Comparison of ENCODE assay signal across 28 cellular contexts in genomic region chr15:57357796-57358195, GRCh38.
"Had no signal": no experiment of that assay in that cellular context is flagged by ENCODE, and none has a peak within 500 bp of the region (broad histone marks: within the 10 kb centered on the region; RNA-seq: fewer than 3 reads in every experiment).

No MANE protein-coding gene starts in this region.

- H3K27me3 Mint-ChIP-seq: progenitor cell of endocrine pancreas had no signal

- FAIRE-seq: colon, kidney had no signal

- ATAC-seq: esophagus mucosa, gastrocnemius medialis, heart left ventricle, left lung, right lobe of liver, upper lobe of right lung had no signal

- H2AFZ ChIP-seq: hepatocyte, neural progenitor cell, parathyroid adenoma had no signal

- H3K9me3 Mint-ChIP-seq: nephron had no signal

- H3K4me3 ChIP-seq: dorsolateral prefrontal cortex, gastrocnemius medialis, heart left ventricle, hepatocyte, left lung, neural progenitor cell, right lobe of liver, smooth muscle cell, stomach, testis, tibial nerve, upper lobe of right lung, uterus had no signal

- H3K4me2 ChIP-seq: hepatocyte, neural progenitor cell had no signal

- H3K36me3 Mint-ChIP-seq: neural progenitor cell had no signal

- H3K4me3 Mint-ChIP-seq: nephron, neural progenitor cell had no signal

- H3K9me3 ChIP-seq: gastrocnemius medialis, heart left ventricle, left lung, right lobe of liver, stomach, testis, tibial nerve, upper lobe of right lung, uterus had no signal

- H3K27ac ChIP-seq: dorsolateral prefrontal cortex, epithelial cell of prostate, gastrocnemius medialis, heart left ventricle, hepatocyte, left lung, neural progenitor cell, parathyroid adenoma, right lobe of liver, stomach, testis, tibial nerve, upper lobe of right lung, uterus had no signal

- H3K79me2 ChIP-seq: hepatocyte, parathyroid adenoma had no signal

- H3K27ac Mint-ChIP-seq: nephron, neural progenitor cell, progenitor cell of endocrine pancreas had no signal

- H3K36me3 ChIP-seq: gastrocnemius medialis, heart left ventricle, left lung, neural progenitor cell, right lobe of liver, stomach, tibial nerve, upper lobe of right lung, uterus had no signal

- H3K9ac ChIP-seq: neural progenitor cell, parathyroid adenoma had no signal

- H3K4me1 ChIP-seq: gastrocnemius medialis, heart left ventricle, left lung, parathyroid adenoma, stomach, testis, tibial nerve, upper lobe of right lung, uterus had no signal

- DNase-seq: dorsolateral prefrontal cortex; effector CD4-positive, alpha-beta T cell; foreskin fibroblast; gastrocnemius medialis; heart left ventricle; kidney; left lung; mesenchymal stem cell; right lobe of liver; stimulated activated CD4-positive, alpha-beta T cell treated with anti-CD3 and anti-CD28 coated beads, Interleukin-12 subunit alpha, Interleukin-12 subunit beta, amount 100 ng/mL, for 4 hours; stimulated activated CD4-positive, alpha-beta T cell treated with anti-CD3 and anti-CD28 coated beads, Interleukin-1b, Interleukin-23, amount 100 ng/mL, for 48 hours; stimulated activated CD4-positive, alpha-beta T cell treated with anti-CD3 and anti-CD28 coated beads, Interleukin-4, amount 100 ng/mL, for 1 hour; stimulated activated CD8-positive, alpha-beta memory T cell treated with anti-CD3 and anti-CD28 coated beads, Interleukin-4, amount 100 ng/mL, for 48 hours; stimulated activated naive CD4-positive, alpha-beta T cell treated with Interleukin-2 at 50 U/mL for 16 hours; stomach; testis; upper lobe of right lung; uterus had no signal

- H3K27me3 ChIP-seq: dorsolateral prefrontal cortex, gastrocnemius medialis, heart left ventricle, hepatocyte, left lung, neural progenitor cell, right lobe of liver, testis, tibial nerve, upper lobe of right lung, uterus had no signal
